Comparison of ENCODE assay signal across 1 cellular context in genomic region chr6:168116975-168117899, GRCh38.
TF ChIP-seq lines count a peak whose summit lies in the region.

No MANE protein-coding gene starts in this region.

TF ChIP-seq in K562, 482 proteins besides CTCF, POLR2A, EP300 and RAD21 (continued from another document and continues in another):
- peak; percentile 42; the same call in 1 of the 2 replicates for TF ChIP-seq MGA (IDR thresholded peaks at IDR 0.05)
- TF ChIP-seq NFXL1 (CRISPR knock-in tag; IDR thresholded peaks at IDR 0.05): no peak
- no peak for TF ChIP-seq ZNF121 (CRISPR knock-in tag; conservative IDR thresholded peaks at IDR 0.05)
- no peak for TF ChIP-seq IRF1 (CRISPR knock-in tag; IDR thresholded peaks at IDR 0.05; ENCODE audit: borderline replicate concordance)
- TF ChIP-seq FOSL1 (tag; conservative IDR thresholded peaks at IDR 0.05): peak; percentile 66
- TF ChIP-seq ZBTB26 (CRISPR knock-in tag; IDR thresholded peaks at IDR 0.05): no peak
- no peak for TF ChIP-seq ZKSCAN1 (IDR thresholded peaks at IDR 0.05; ENCODE audit: low read depth, low read length)
- TF ChIP-seq EP400 (IDR thresholded peaks at IDR 0.05): no peak
- TF ChIP-seq KAT7 (CRISPR knock-in tag; IDR thresholded peaks at IDR 0.05; ENCODE audit: borderline replicate concordance): no peak
- peak; percentile 32 for TF ChIP-seq NFYB (IDR thresholded peaks at IDR 0.05; ENCODE audit: extremely low read depth, insufficient read length)
- no peak for TF ChIP-seq GMEB1 (CRISPR knock-in tag; IDR thresholded peaks at IDR 0.05)
- TF ChIP-seq TFAM (CRISPR knock-in tag; conservative IDR thresholded peaks at IDR 0.05): no peak
- no peak for TF ChIP-seq ZKSCAN8 (CRISPR knock-in tag; IDR thresholded peaks at IDR 0.05)
- no peak for TF ChIP-seq HDAC2 (IDR thresholded peaks at IDR 0.05)
- no peak for TF ChIP-seq ETS1 (conservative IDR thresholded peaks at IDR 0.05; ENCODE audit: control insufficient read depth, low read depth, low read length)
- no peak for TF ChIP-seq CBFA2T3 (IDR thresholded peaks at IDR 0.05)
- peak in 1 of 2 experiments; percentile 59 for TF ChIP-seq E2F6 (IDR thresholded peaks at IDR 0.05; ENCODE audit: borderline replicate concordance in 1 of 2, extremely low read depth in 1 of 2, insufficient read depth in 1 of 2, insufficient read length in 1 of 2, low read depth in 1 of 2, low read length in 1 of 2, poor library complexity in 1 of 2, severe bottlenecking in 1 of 2)
- TF ChIP-seq MYNN (IDR thresholded peaks at IDR 0.05): no peak
- no peak for TF ChIP-seq MYNN (CRISPR knock-in tag; IDR thresholded peaks at IDR 0.05)
- TF ChIP-seq ZNF707 (CRISPR knock-in tag; conservative IDR thresholded peaks at IDR 0.05): no peak
- peak; percentile 84 for TF ChIP-seq NR2C1 (IDR thresholded peaks at IDR 0.05)
- peak; percentile 91 for TF ChIP-seq NR2C1 (tag; IDR thresholded peaks at IDR 0.05)
- TF ChIP-seq NR2C2 (CRISPR knock-in tag; IDR thresholded peaks at IDR 0.05): peak; percentile 86; the same call in 1 of the 2 replicates
- TF ChIP-seq NR2C2 (tag; IDR thresholded peaks at IDR 0.05): peak; percentile 80
- TF ChIP-seq CUX1 (CRISPR knock-in tag; IDR thresholded peaks at IDR 0.05): no peak
- TF ChIP-seq ATF3 (IDR thresholded peaks at IDR 0.05): peak; percentile 39; the same call in 1 of the 2 replicates
- TF ChIP-seq ATF3 (CRISPR knock-in tag; conservative IDR thresholded peaks at IDR 0.05): no peak
- TF ChIP-seq L3MBTL2 (IDR thresholded peaks at IDR 0.05): peak; percentile 69
- no peak for TF ChIP-seq POLR2AphosphoS5 (IDR thresholded peaks at IDR 0.05; ENCODE audit: control insufficient read depth, insufficient read depth, low read depth, low read length)
- TF ChIP-seq PKNOX1 (IDR thresholded peaks at IDR 0.05): 0 out of 2 replicates have a peak, but pooled peaks have one; percentile 18
- no peak for TF ChIP-seq CEBPB (tag; IDR thresholded peaks at IDR 0.05)
- TF ChIP-seq DIDO1 (tag; IDR thresholded peaks at IDR 0.05; ENCODE audit: low read depth): no peak
- no peak for TF ChIP-seq STAT5A (IDR thresholded peaks at IDR 0.05; ENCODE audit: borderline replicate concordance, low read length)
- TF ChIP-seq PHF21A (IDR thresholded peaks at IDR 0.05; ENCODE audit: borderline replicate concordance, low read depth): no peak
